Comparison of ENCODE assay signal across 1 cellular context in genomic region chr3:16052964-16053363, GRCh38.
TF ChIP-seq lines count a peak whose summit lies in the region.

No MANE protein-coding gene starts in this region.

TF ChIP-seq in IMR-90, 13 proteins besides CTCF, POLR2A, EP300 and RAD21 (continued from another document):
- TF ChIP-seq ELK1 (IDR thresholded peaks at IDR 0.05; ENCODE audit: borderline replicate concordance, low read depth, low read length) (no peak), BHLHE40 (IDR thresholded peaks at IDR 0.05; ENCODE audit: low read depth, low read length) (no peak), MAZ (IDR thresholded peaks at IDR 0.05; ENCODE audit: borderline replicate concordance, low read depth, low read length) (no peak), CHD1 (IDR thresholded peaks at IDR 0.05; ENCODE audit: low read depth, low read length) (no peak), NFE2L2 (IDR thresholded peaks at IDR 0.05; ENCODE audit: low read depth, low read length) (no peak)
